17 cellular contexts compared by ENCODE assay signal in the genomic region with DNA sequence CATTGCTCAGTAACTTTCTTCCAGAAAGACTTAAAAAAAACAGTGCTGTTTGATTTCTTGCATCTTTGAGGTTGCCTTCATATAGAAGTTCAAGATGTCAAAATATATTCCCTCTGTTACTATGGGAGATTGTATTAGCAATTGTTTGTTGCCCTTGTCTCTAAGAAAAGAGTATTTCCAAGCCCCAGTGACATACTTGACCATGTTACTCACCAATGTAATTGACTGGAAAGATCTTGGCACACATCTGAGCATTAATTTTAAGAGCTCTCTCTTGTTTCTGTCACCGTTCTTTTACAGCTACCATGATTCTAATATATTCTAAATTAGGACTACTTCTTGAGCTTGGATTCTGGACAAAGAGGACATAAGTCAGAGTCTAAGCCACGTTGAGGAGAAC.
DNase-seq lines count a peak whose midpoint lies in the region; TF ChIP-seq lines count a peak whose summit lies in the region.
"Had no signal": no experiment of that assay in that cellular context is flagged by ENCODE, and none has a peak within 500 bp of the region (broad histone marks: within the 10 kb centered on the region; RNA-seq: fewer than 3 reads in every experiment).

No MANE protein-coding gene starts in this region.

- TF ChIP-seq CTCF in mammary epithelial cell (conservative IDR thresholded peaks at IDR 0.05 in 1 of 2, IDR thresholded peaks at IDR 0.05 in 1 of 2; ENCODE audit: extremely low read depth in 1 of 2, insufficient read depth in 1 of 2, low read depth in 1 of 2, low read length in 2 of 2) (no peak), mesothelial cell of epicardium (IDR thresholded peaks at IDR 0.05; ENCODE audit: unreplicated experiment) (no peak)

- H3K79me2 ChIP-seq in mammary epithelial cell (ENCODE audit: insufficient read depth, low read length): no peaks in the 10 kb centered on the region

- no peaks in the 10 kb centered on the region for H3K27me3 Mint-ChIP-seq in mesothelial cell of epicardium (ENCODE audit: low read depth)
- H3K27me3 Mint-ChIP-seq: activated CD4-positive, alpha-beta T cell treated with anti-CD3 and anti-CD28 coated beads for 36 hours had no signal

- no peak overlapping the region for H3K4me2 ChIP-seq in mammary epithelial cell (ENCODE audit: insufficient read depth, low read depth, low read length)

- H3K4me3 ChIP-seq in mammary epithelial cell (replicated peaks in 1 of 3; ENCODE audit: insufficient read depth in 1 of 3, low read depth in 2 of 3, low read length in 3 of 3): no peak overlapping the region
- H3K4me3 ChIP-seq: prostate gland had no signal

- DNase-seq in Caki2 (ENCODE audit: low read depth) (peak; percentile 54), LoVo (ENCODE audit: low spot score) (peak; percentile 19), mammary epithelial cell (peak; percentile 58), mesothelial cell of epicardium (ENCODE audit: low spot score in 2 of 2, unreplicated experiment in 2 of 2) (no peak), erythroblast (lab: John Stamatoyannopoulos, UW) (no peak), GM19238 (ENCODE audit: insufficient read length, low spot score) (no peak), SK-N-DZ (ENCODE audit: low spot score) (no peak), D341Med (ENCODE audit: low spot score) (no peak)
- DNase-seq: activated CD4-positive, alpha-beta T cell treated with anti-CD3 and anti-CD28 coated beads for 36 hours; activated T-cell treated with anti-CD3 and anti-CD28 coated beads, Interleukin-2, amount 50 U/mL, for 48 hours; anterior cingulate cortex; NCI-H2081; stimulated activated CD4-positive, alpha-beta T cell treated with anti-CD3 and anti-CD28 coated beads, Interleukin-4, amount 100 ng/mL, for 1 hour; stimulated activated naive CD4-positive, alpha-beta T cell treated with Interleukin-2 at 50 U/mL for 16 hours; T-helper 1 cell had no signal

- H2AFZ ChIP-seq in mammary epithelial cell (ENCODE audit: low read depth, low read length): no peak overlapping the region

- H3K27ac Mint-ChIP-seq in mesothelial cell of epicardium: peak overlapping the region; percentile 94
- H3K27ac Mint-ChIP-seq: activated CD4-positive, alpha-beta T cell treated with anti-CD3 and anti-CD28 coated beads for 36 hours had no signal

- dilution Hi-C loops in mammary epithelial cell (cut with HindIII; ENCODE audit: low sequenced_read_pairs): no loop called here

- H3K27ac ChIP-seq in mammary epithelial cell (ENCODE audit: insufficient read depth, low read depth, low read length): no peak overlapping the region
- H3K27ac ChIP-seq: C4-2B, prostate gland had no signal

- H3K4me1 Mint-ChIP-seq in mesothelial cell of epicardium: peaks cover 46% of the 10 kb centered on the region
- H3K4me1 Mint-ChIP-seq: activated CD4-positive, alpha-beta T cell treated with anti-CD3 and anti-CD28 coated beads for 36 hours had no signal

- no peaks in the 10 kb centered on the region for H3K36me3 ChIP-seq in mammary epithelial cell (ENCODE audit: insufficient read depth, low read length)
- H3K36me3 ChIP-seq: prostate gland had no signal

- no peak overlapping the region for H3K9ac ChIP-seq in mammary epithelial cell (ENCODE audit: insufficient read depth, low read length)

- no peaks in the 10 kb centered on the region for H3K36me3 Mint-ChIP-seq in mesothelial cell of epicardium

- intact Hi-C loops in mammary epithelial cell (cut with micrococcal nuclease): no loop called here

- BruUV-seq in mammary epithelial cell (replicated peaks; lab: Mats Ljungman, UMichigan): no TSS peak

- in situ Hi-C loops in Caki2 (cut with HindIII; ENCODE audit: low pct_unique_long_range_greater_than_20kb, low sequenced_read_pairs): no loop called here
- in situ Hi-C loops in mammary epithelial cell (cut with MboI; ENCODE audit: low sequenced_read_pairs in 2 of 2): no loop called here

- H4K20me1 ChIP-seq in mammary epithelial cell (ENCODE audit: insufficient read depth, low read length): no peaks in the 10 kb centered on the region

- no peak for TF ChIP-seq POLR2A in erythroblast (IDR thresholded peaks at IDR 0.05; ENCODE audit: low read length)

- CTCF ChIA-PET in mammary epithelial cell (lab: Charles Lee; ENCODE audit: low non-redundant PET): no interaction called here

- H3K9me3 Mint-ChIP-seq in mesothelial cell of epicardium: no peaks in the 10 kb centered on the region

- H3K27me3 ChIP-seq in mammary epithelial cell (ENCODE audit: insufficient read depth, low read length): no peaks in the 10 kb centered on the region

- no peaks in the 10 kb centered on the region for H3K9me3 ChIP-seq in mammary epithelial cell (replicated peaks; ENCODE audit: insufficient read depth, low read length)
- H3K9me3 ChIP-seq: prostate gland had no signal

- 46% methylated on average over 2 of the region's 2 CpGs for WGBS in mammary epithelial cell (ENCODE audit: low coverage, missing lambda C conversion rate)

- H3K4me3 Mint-ChIP-seq in mesothelial cell of epicardium: no peak overlapping the region
- H3K4me3 Mint-ChIP-seq: activated CD4-positive, alpha-beta T cell treated with anti-CD3 and anti-CD28 coated beads for 36 hours had no signal

- H3K4me1 ChIP-seq in mammary epithelial cell (ENCODE audit: insufficient read depth, low read length): peaks cover 10% of the 10 kb centered on the region
- H3K4me1 ChIP-seq: prostate gland had no signal

Comparison
In these comparisons a context has a peak if more than half of its experiments do, and no peak if none do; other contexts are left out.
1. DNase-seq: peak in Caki2 (single experiment), LoVo (single experiment) and mammary epithelial cell (single experiment); none in mesothelial cell of epicardium (0 of 2), erythroblast (0 of 2), GM19238 (single experiment), SK-N-DZ (single experiment) and D341Med (single experiment).